8 cellular contexts compared by ENCODE assay signal in the genomic region with DNA sequence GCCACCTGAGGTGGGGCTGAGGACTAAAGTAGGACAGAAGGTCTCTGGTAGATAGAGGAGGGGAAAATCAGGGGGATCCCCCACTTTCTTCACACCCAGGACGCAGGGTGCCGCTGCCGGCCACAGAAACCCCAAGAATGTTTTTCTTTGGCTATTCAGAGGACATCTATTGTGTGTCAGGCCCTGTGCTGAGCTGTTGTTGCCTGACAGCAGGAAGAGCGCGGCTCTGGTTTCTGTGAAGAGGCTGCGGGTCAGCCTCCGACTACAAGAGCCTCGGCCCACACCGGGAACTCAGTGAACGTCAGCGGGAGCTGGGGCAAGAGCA. TPM values are rescaled to one million over a fixed set of nuclear protein-coding genes. Genes with fewer than 3 reads are reported as not detected.
DNase-seq lines count a peak whose midpoint lies in the region; ATAC-seq and TF ChIP-seq lines count a peak whose summit lies in the region.

No MANE protein-coding gene starts in this region.

- TF ChIP-seq POLR2A in esophagus squamous epithelium (IDR thresholded peaks at IDR 0.05): no peak

- ATAC-seq in CD8-positive, alpha-beta T cell: peak; percentile 54
- ATAC-seq in GM19452 (IDR thresholded peaks at IDR 0.05; ENCODE audit: unreplicated experiment): peak; percentile 40
- ATAC-seq in HG03565 (IDR thresholded peaks at IDR 0.05; ENCODE audit: unreplicated experiment): peak; percentile 28
- peak; percentile 38 for ATAC-seq in omental fat pad (ENCODE audit: low FRiP score)

- peak overlapping the region; percentile 81 for H3K27ac ChIP-seq in CD8-positive, alpha-beta T cell (ENCODE audit: low read depth, low read length)
- peak overlapping the region; percentile 98 to 100 (median 98) for H3K27ac ChIP-seq in esophagus squamous epithelium

- no peaks in the 10 kb centered on the region for H3K27me3 Mint-ChIP-seq in CD8-positive, alpha-beta T cell (ENCODE audit: low read depth)
- no peaks in the 10 kb centered on the region for H3K27me3 Mint-ChIP-seq in activated CD4-positive, alpha-beta memory T cell treated with anti-CD3 and anti-CD28 coated beads for 36 hours

- no peak for TF ChIP-seq CTCF in CD8-positive, alpha-beta T cell (IDR thresholded peaks at IDR 0.05)
- no peak for TF ChIP-seq CTCF in esophagus squamous epithelium (IDR thresholded peaks at IDR 0.05)
- TF ChIP-seq CTCF in omental fat pad (IDR thresholded peaks at IDR 0.05): no peak

- peaks cover 26% of the 10 kb centered on the region for H3K36me3 Mint-ChIP-seq in CD8-positive, alpha-beta T cell
- H3K36me3 Mint-ChIP-seq in activated CD4-positive, alpha-beta memory T cell treated with anti-CD3 and anti-CD28 coated beads for 36 hours: peaks cover 12% of the 10 kb centered on the region

- peak overlapping the region; percentile 91 for H3K4me3 ChIP-seq in CD8-positive, alpha-beta T cell (ENCODE audit: low read depth, low read length)
- peak overlapping the region; percentile 59 to 92 (median 78) for H3K4me3 ChIP-seq in esophagus squamous epithelium

- H3K27ac Mint-ChIP-seq in CD8-positive, alpha-beta T cell: peak overlapping the region; percentile 100
- peak overlapping the region; percentile 99 for H3K27ac Mint-ChIP-seq in activated CD4-positive, alpha-beta memory T cell treated with anti-CD3 and anti-CD28 coated beads for 36 hours

- peak overlapping the region; percentile 99 for H3K4me3 Mint-ChIP-seq in CD8-positive, alpha-beta T cell
- H3K4me3 Mint-ChIP-seq in activated CD4-positive, alpha-beta memory T cell treated with anti-CD3 and anti-CD28 coated beads for 36 hours: peak overlapping the region; percentile 90

- H3K9me3 ChIP-seq in CD8-positive, alpha-beta T cell (ENCODE audit: low read length): no peaks in the 10 kb centered on the region
- no peaks in the 10 kb centered on the region for H3K9me3 ChIP-seq in esophagus squamous epithelium

- peaks cover 52% of the 10 kb centered on the region for H3K4me1 ChIP-seq in CD8-positive, alpha-beta T cell (ENCODE audit: insufficient read depth, low read length)
- peaks cover 28 to 70% (median 38%) of the 10 kb centered on the region in 3 donors for H3K4me1 ChIP-seq in esophagus squamous epithelium

- no peaks in the 10 kb centered on the region for H3K9me3 Mint-ChIP-seq in CD8-positive, alpha-beta T cell
- no peaks in the 10 kb centered on the region for H3K9me3 Mint-ChIP-seq in activated CD4-positive, alpha-beta memory T cell treated with anti-CD3 and anti-CD28 coated beads for 36 hours

- no peaks in the 10 kb centered on the region for H3K36me3 ChIP-seq in CD8-positive, alpha-beta T cell (ENCODE audit: insufficient read depth, low read length)
- peaks cover 0 to 24% (median 0%) of the 10 kb centered on the region in 3 donors for H3K36me3 ChIP-seq in esophagus squamous epithelium

- H3K4me1 Mint-ChIP-seq in CD8-positive, alpha-beta T cell (ENCODE audit: low read depth): peaks cover 80% of the 10 kb centered on the region
- H3K4me1 Mint-ChIP-seq in activated CD4-positive, alpha-beta memory T cell treated with anti-CD3 and anti-CD28 coated beads for 36 hours (ENCODE audit: low read depth): peaks cover 78% of the 10 kb centered on the region

- CTCF ChIA-PET in CD8-positive, alpha-beta T cell (lab: Charles Lee): interaction anchor here (1.1 to 17.3 kb wide), 13 partner anchors 9 to 287 kb away, joined by 4 to 439 read pairs (median 30); a partner anchor contains a TSS
- CTCF ChIA-PET in activated CD4-positive, alpha-beta memory T cell treated with anti-CD3 and anti-CD28 coated beads for 36 hours (lab: Charles Lee): interaction anchor here (2.1 to 9.4 kb wide), 10 partner anchors 8 to 286 kb away, joined by 9 to 245 read pairs (median 48); a partner anchor contains a TSS

- POLR2A ChIA-PET in CD8-positive, alpha-beta T cell (lab: Charles Lee): interaction anchor here (0.8 to 9.6 kb wide), 16 partner anchors 12 to 314 kb away, joined by 3 to 224 read pairs (median 4); a partner anchor contains a TSS
- POLR2A ChIA-PET in activated CD4-positive, alpha-beta memory T cell treated with anti-CD3 and anti-CD28 coated beads for 36 hours (lab: Charles Lee): interaction anchor here (0.6 to 8.2 kb wide), 17 partner anchors 13 to 287 kb away, joined by 3 to 177 read pairs (median 7); a partner anchor contains a TSS

- intact Hi-C loops in CD8-positive, alpha-beta T cell (cut with DNase I, micrococcal nuclease): loop anchor here (1.0 to 5.0 kb wide), 5 partner anchors 43 to 1765 kb away; a partner anchor contains a TSS
- intact Hi-C loops in activated CD4-positive, alpha-beta memory T cell treated with anti-CD3 and anti-CD28 coated beads for 36 hours (cut with micrococcal nuclease): loop anchor here (2.0 to 5.0 kb wide), 2 partner anchors 17 to 110 kb away; no protein-coding TSS in a partner anchor
- intact Hi-C loops in esophagus squamous epithelium (cut with DNase I): loop anchor here (5.0 to 10.0 kb wide), 2 partner anchors 95 to 283 kb away; no protein-coding TSS in a partner anchor

- no peaks in the 10 kb centered on the region for H3K27me3 ChIP-seq in CD8-positive, alpha-beta T cell (ENCODE audit: insufficient read depth, low read length)
- H3K27me3 ChIP-seq in esophagus squamous epithelium: no peaks in the 10 kb centered on the region

- WGBS in esophagus squamous epithelium, 2 donors: 0% methylated on average over 4 to 7 of the region's 11 CpGs

- peak in 4 of 7 experiments; percentile 44 to 80 (median 66) for DNase-seq in CD8-positive, alpha-beta T cell
- DNase-seq in activated CD4-positive, alpha-beta memory T cell treated with anti-CD3 and anti-CD28 coated beads for 36 hours: peak; percentile 88
- DNase-seq in esophagus squamous epithelium (lab: John Stamatoyannopoulos, UW) (no peak), omental fat pad (ENCODE audit: low spot score) (no peak), COLO829 (ENCODE audit: low spot score) (no peak), SKM-1 treated with dmso at 0.1 percent for 144 hours (lab: John Stamatoyannopoulos, UW; ENCODE audit: unreplicated experiment) (no peak)

RNA-seq across cellular contexts. Expression of a gene that starts 0.4 kb away (rescaled TPM):
- total RNA-seq in CD8-positive, alpha-beta T cell: 10 to 100 TPM in 1 of 2 experiments, 1 to 10 TPM in 1; 9.5 to 12.7 TPM
- total RNA-seq in activated CD4-positive, alpha-beta memory T cell treated with anti-CD3 and anti-CD28 coated beads for 36 hours: 10 to 100 TPM; 15.1 to 15.3 TPM
- total RNA-seq in esophagus squamous epithelium (10 to 100 TPM in 3 of 4 donors, 1 to 10 TPM in 1; 9.9 to 20.9 (median 13.1) TPM), omental fat pad (10 to 100 TPM in 3 of 4 donors, 1 to 10 TPM in 1; 7.9 to 17.1 (median 16.5) TPM)

RNA-seq across cellular contexts. Expression of a gene that starts 39.1 kb away (rescaled TPM):
- total RNA-seq in CD8-positive, alpha-beta T cell: 10 to 100 TPM; 55.2 to 55.4 TPM
- total RNA-seq in activated CD4-positive, alpha-beta memory T cell treated with anti-CD3 and anti-CD28 coated beads for 36 hours: 10 to 100 TPM; 60.2 to 63.5 TPM
- 10 to 100 TPM; 24.5 to 34.4 (median 29.4) TPM for total RNA-seq in esophagus squamous epithelium
- 10 to 100 TPM; 27.4 to 81.1 (median 33.5) TPM for total RNA-seq in omental fat pad

Comparison
In these comparisons a context has a peak if more than half of its experiments do, and no peak if none do; other contexts are left out.
1. DNase-seq: peak in CD8-positive, alpha-beta T cell (4 of 7) and activated CD4-positive, alpha-beta memory T cell treated with anti-CD3 and anti-CD28 coated beads for 36 hours (single experiment); none in esophagus squamous epithelium (single experiment), omental fat pad (single experiment), COLO829 (single experiment) and SKM-1 treated with dmso at 0.1 percent for 144 hours (single experiment).
2. Peak in every context shown above with its lines, with median percentiles within 50 percentile points of each other: ATAC-seq.